ENCODE assay signal across 9 cellular contexts in genomic region chr2:214410918-214411554, GRCh38.
DNase-seq lines count a peak whose midpoint lies in the region; ATAC-seq lines count a peak whose summit lies in the region.
"Had no signal": no experiment of that assay in that cellular context is flagged by ENCODE, and none has a peak within 500 bp of the region (broad histone marks: within the 10 kb centered on the region; RNA-seq: fewer than 3 reads in every experiment).

Gene VWC2L (plus strand): TSS chr2:214411054. CDS start chr2:214414194, 3,140 bp downstream.

- DNase-seq in NCI-H1105 treated with DMSO at 0.1 percent for 48 hours (lab: John Stamatoyannopoulos, UW), result peak; percentile 42
- no peak for DNase-seq in NCI-H1105 (lab: John Stamatoyannopoulos, UW)
- peak; percentile 6 to 21 for DNase-seq in NOMO-1 (lab: John Stamatoyannopoulos, UW; ENCODE audit: unreplicated experiment in 2 of 2)
- DNase-seq in hippocampal formation (lab: John Stamatoyannopoulos, UW), result peak; percentile 77 to 91
- peak; percentile 26 for DNase-seq in skeletal muscle cell (ENCODE audit: low read depth)
- DNase-seq: activated B cell treated with CpG ODN at 0.5 μM for 24 hours had no signal

- H3K27ac ChIP-seq in angular gyrus (ENCODE audit: low read depth, low read length), result peak within 1 kb of the TSS; percentile 37

- peak; percentile 73 for ATAC-seq in HG03354 (IDR thresholded peaks at IDR 0.05; ENCODE audit: poor library complexity, severe bottlenecking, unreplicated experiment)
- no peak for ATAC-seq in activated CD4-positive, CD25-positive, alpha-beta regulatory T cell treated with anti-CD3 and anti-CD28 coated beads, Interleukin-2, amount 50 U/mL, for 24 hours

- no peak within 1 kb of the TSS for H3K4me3 ChIP-seq in skeletal muscle cell (ENCODE audit: low read depth, low read length)
